In the genomic region with DNA sequence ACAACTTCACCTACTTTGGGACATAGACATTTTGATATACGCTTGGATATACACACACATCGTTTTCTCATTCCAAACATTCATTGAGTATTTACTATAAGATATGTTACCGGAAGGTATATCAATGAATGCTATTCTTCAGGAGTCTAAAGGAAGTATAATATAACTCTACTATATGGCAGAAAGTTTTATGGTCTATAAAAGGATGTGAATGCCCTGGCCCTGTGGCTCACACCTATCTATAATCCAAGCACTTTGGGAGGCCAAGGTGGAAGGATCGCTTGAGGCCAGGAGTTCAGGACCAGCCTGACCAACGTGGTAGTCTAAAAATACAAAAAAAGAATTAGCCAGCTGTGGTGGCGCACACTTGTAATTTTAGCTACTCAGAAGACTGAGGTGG, we compare ENCODE assay signal across 35 cellular contexts. TPM values are rescaled to one million over a fixed set of nuclear protein-coding genes. Genes with fewer than 3 reads are reported as not detected.
"Had no signal": no experiment of that assay in that cellular context is flagged by ENCODE, and none has a peak within 500 bp of the region (broad histone marks: within the 10 kb centered on the region; RNA-seq: fewer than 3 reads in every experiment).

No MANE protein-coding gene starts in this region.

- H3K27me3 Mint-ChIP-seq: naive thymus-derived CD4-positive, alpha-beta T cell; stimulated activated naive CD8-positive, alpha-beta T cell treated with anti-CD3 and anti-CD28 coated beads, Interleukin-15, amount 100 ng/mL, for 72 hours had no signal

- H3K9me3 Mint-ChIP-seq: naive thymus-derived CD4-positive, alpha-beta T cell; natural killer cell; nephron; neural progenitor cell; stimulated activated naive CD8-positive, alpha-beta T cell treated with anti-CD3 and anti-CD28 coated beads, Interleukin-15, amount 100 ng/mL, for 72 hours; type B pancreatic cell had no signal

- H3K4me1 ChIP-seq: parathyroid adenoma, testis, transverse colon had no signal

- H3K79me2 ChIP-seq: parathyroid adenoma had no signal

- H3K36me3 ChIP-seq: neural progenitor cell, ovary, uterus had no signal

- H3K9me3 ChIP-seq: ovary, psoas muscle, spleen, suprapubic skin, testis, tibial artery, transverse colon, upper lobe of right lung, uterus had no signal

- H3K27me3 ChIP-seq: neural progenitor cell, ovary, suprapubic skin, testis, tibial artery, transverse colon, upper lobe of right lung, uterus had no signal

- H3K9ac ChIP-seq: neural progenitor cell, parathyroid adenoma had no signal

- H2AFZ ChIP-seq: neural progenitor cell, parathyroid adenoma had no signal

- H3K4me3 Mint-ChIP-seq: naive thymus-derived CD4-positive, alpha-beta T cell; natural killer cell; nephron; stimulated activated naive CD8-positive, alpha-beta T cell treated with anti-CD3 and anti-CD28 coated beads, Interleukin-15, amount 100 ng/mL, for 72 hours; type B pancreatic cell had no signal

- DNase-seq: naive thymus-derived CD4-positive, alpha-beta T cell; natural killer cell; occipital lobe; ovary; psoas muscle; right cardiac atrium; spleen; stimulated activated CD4-positive, alpha-beta T cell treated with anti-CD3 and anti-CD28 coated beads, Interleukin-12 subunit alpha, Interleukin-12 subunit beta, amount 100 ng/mL, for 4 hours; stimulated activated CD4-positive, alpha-beta T cell treated with anti-CD3 and anti-CD28 coated beads, Interleukin-1b, Interleukin-23, amount 100 ng/mL, for 48 hours; stimulated activated CD4-positive, alpha-beta T cell treated with anti-CD3 and anti-CD28 coated beads, Interleukin-4, amount 100 ng/mL, for 1 hour; stimulated activated CD4-positive, alpha-beta T cell treated with anti-CD3 and anti-CD28 coated beads, Interleukin-4, amount 100 ng/mL, for 4 hours; stimulated activated CD8-positive, alpha-beta memory T cell treated with anti-CD3 and anti-CD28 coated beads, Interleukin-4, amount 100 ng/mL, for 48 hours; stimulated activated naive CD4-positive, alpha-beta T cell; stimulated activated naive CD8-positive, alpha-beta T cell treated with anti-CD3 and anti-CD28 coated beads, Interleukin-15, amount 100 ng/mL, for 72 hours; stimulated activated naive CD8-positive, alpha-beta T cell treated with anti-CD3 and anti-CD28 coated beads, Interleukin-15, Interleukin-2, amounts not matched to agents 100 U/mL and 50 U/mL, for 24 hours; substantia nigra; testis; tibial artery; transverse colon; upper lobe of right lung; uterus had no signal

- H3K36me3 Mint-ChIP-seq: natural killer cell had no signal

- H3K4me1 Mint-ChIP-seq: natural killer cell had no signal

- H3K27ac ChIP-seq: neural progenitor cell, ovary, parathyroid adenoma, psoas muscle, skin epidermis, spleen, suprapubic skin, testis, tibial artery, transverse colon, upper lobe of right lung, uterus had no signal

- ATAC-seq: naive thymus-derived CD4-positive, alpha-beta T cell; natural killer cell; psoas muscle; right cardiac atrium; sciatic nerve; stimulated activated naive CD8-positive, alpha-beta T cell treated with anti-CD3 and anti-CD28 coated beads, Interleukin-15, amount 100 ng/mL, for 72 hours; stimulated activated naive CD8-positive, alpha-beta T cell treated with anti-CD3 and anti-CD28 coated beads, Interleukin-15, Interleukin-2, amounts not matched to agents 100 U/mL and 50 U/mL, for 24 hours; upper lobe of right lung had no signal

- H3K4me2 ChIP-seq: neural progenitor cell, smooth muscle cell had no signal

- H3K27ac Mint-ChIP-seq: natural killer cell, neural progenitor cell, progenitor cell of endocrine pancreas, type B pancreatic cell had no signal

- H3K4me3 ChIP-seq: neural progenitor cell, ovary, psoas muscle, skin epidermis, smooth muscle cell, spleen, suprapubic skin, testis, tibial artery, transverse colon, upper lobe of right lung, uterus had no signal

RNA-seq across cellular contexts. Expression of a gene that starts 5.6 kb away (rescaled TPM):
- total RNA-seq: naive thymus-derived CD4-positive, alpha-beta T cell; natural killer cell; osteoblast; progenitor cell of endocrine pancreas; renal cortical epithelial cell had no signal
- polyA plus RNA-seq: neural cell had no signal

RNA-seq across cellular contexts. Expression of a gene that starts 27.6 kb away (rescaled TPM):
- total RNA-seq: naive thymus-derived CD4-positive, alpha-beta T cell; natural killer cell; occipital lobe; osteoblast; ovary; progenitor cell of endocrine pancreas; psoas muscle; renal cortical epithelial cell; right cardiac atrium; sciatic nerve; smooth muscle cell; spleen; suprapubic skin; transverse colon; upper lobe of right lung; urinary bladder; uterus had no signal
- polyA plus RNA-seq: naive thymus-derived CD4-positive, alpha-beta T cell; neural cell; ovary; psoas muscle; right cardiac atrium; spleen; thymus; urinary bladder had no signal

RNA-seq across cellular contexts. Expression of a gene that starts 47.7 kb away (rescaled TPM):
- polyA plus RNA-seq: naive thymus-derived CD4-positive, alpha-beta T cell had no signal
